9 cellular contexts compared by ENCODE assay signal in genomic region chr7:44377681-44378421, GRCh38. TPM values are rescaled to one million over a fixed set of nuclear protein-coding genes. Genes with fewer than 3 reads are reported as not detected.
DNase-seq lines count a peak whose midpoint lies in the region; ATAC-seq and TF ChIP-seq lines count a peak whose summit lies in the region.
"Had no signal": no experiment of that assay in that cellular context is flagged by ENCODE, and none has a peak within 500 bp of the region (broad histone marks: within the 10 kb centered on the region; RNA-seq: fewer than 3 reads in every experiment).

No MANE protein-coding gene starts in this region.

- H3K27ac Mint-ChIP-seq in MCF 10A (ENCODE audit: low read depth, unreplicated experiment): no peak overlapping the region
- H3K27ac Mint-ChIP-seq in stimulated activated naive B cell treated with anti-CD40 and anti-IgM and Interleukin-4, amounts not matched to agents 10 μg/mL and 1 μg/mL and 100 μg/mL, for 72 hours: peak overlapping the region; percentile 42

- ATAC-seq in HG02642 (IDR thresholded peaks at IDR 0.05; ENCODE audit: poor library complexity, unreplicated experiment) (peak; percentile 61), HG03439 (IDR thresholded peaks at IDR 0.05; ENCODE audit: unreplicated experiment) (no peak), esophagus mucosa (no peak)
- ATAC-seq in stimulated activated naive B cell treated with anti-CD40 and anti-IgM and Interleukin-4, amounts not matched to agents 10 μg/mL and 1 μg/mL and 100 μg/mL, for 72 hours (replicated peaks): peak; percentile 68 to 73

- H3K36me3 Mint-ChIP-seq in MCF 10A (ENCODE audit: insufficient read depth, unreplicated experiment): peaks cover 12% of the 10 kb centered on the region
- peaks cover 11 to 21% of the 10 kb centered on the region in 2 donors for H3K36me3 Mint-ChIP-seq in stimulated activated naive B cell treated with anti-CD40 and anti-IgM and Interleukin-4, amounts not matched to agents 10 μg/mL and 1 μg/mL and 100 μg/mL, for 72 hours

- H3K9me3 ChIP-seq in breast epithelium (no peaks in the 10 kb centered on the region), OCI-LY3 (ENCODE audit: insufficient read depth, low read length) (no peaks in the 10 kb centered on the region)
- H3K9me3 ChIP-seq: BLaER1 had no signal

- no peaks in the 10 kb centered on the region for H3K79me2 ChIP-seq in OCI-LY3 (ENCODE audit: low read length)

- H3K9ac ChIP-seq in OCI-LY3 (ENCODE audit: low read length): no peak overlapping the region
- H3K9ac ChIP-seq: BLaER1 had no signal

- H3K27me3 ChIP-seq in breast epithelium: no peaks in the 10 kb centered on the region
- no peaks in the 10 kb centered on the region for H3K27me3 ChIP-seq in OCI-LY3 (ENCODE audit: low read depth, low read length)
- H3K27me3 ChIP-seq: BLaER1 had no signal

- H3K4me1 ChIP-seq in breast epithelium: no peaks in the 10 kb centered on the region
- peaks cover 18% of the 10 kb centered on the region for H3K4me1 ChIP-seq in OCI-LY3 (ENCODE audit: low read length)
- H3K4me1 ChIP-seq: BLaER1 had no signal

- TF ChIP-seq POLR2A in breast epithelium (IDR thresholded peaks at IDR 0.05): no peak

- intact Hi-C loops in MCF 10A (cut with micrococcal nuclease) (no loop called here), breast epithelium (cut with DNase I; ENCODE audit: low total_unique reads) (no loop called here)

- CTCF ChIA-PET in MCF 10A (lab: Yijun Ruan, JAX): interaction anchor here (0.7 kb wide), 1 partner anchor 30 kb away, joined by 3 read pairs; no protein-coding TSS in a partner anchor

- H3K27me3 Mint-ChIP-seq in MCF 10A (ENCODE audit: insufficient read depth, unreplicated experiment): no peaks in the 10 kb centered on the region
- H3K27me3 Mint-ChIP-seq in stimulated activated naive B cell treated with anti-CD40 and anti-IgM and Interleukin-4, amounts not matched to agents 10 μg/mL and 1 μg/mL and 100 μg/mL, for 72 hours: peaks cover 0 to 4% of the 10 kb centered on the region in 2 donors

- no peak overlapping the region for H3K4me3 Mint-ChIP-seq in MCF 10A (ENCODE audit: unreplicated experiment)
- no peak overlapping the region for H3K4me3 Mint-ChIP-seq in stimulated activated naive B cell treated with anti-CD40 and anti-IgM and Interleukin-4, amounts not matched to agents 10 μg/mL and 1 μg/mL and 100 μg/mL, for 72 hours

- H3K4me2 ChIP-seq in OCI-LY3 (ENCODE audit: low read length): peak overlapping the region; percentile 54
- H3K4me2 ChIP-seq: BLaER1 had no signal

- TF ChIP-seq CTCF in MCF 10A (IDR thresholded peaks at IDR 0.05; ENCODE audit: unreplicated experiment): peak; percentile 11
- TF ChIP-seq CTCF in breast epithelium (IDR thresholded peaks at IDR 0.05): no peak
- TF ChIP-seq CTCF in OCI-LY3 (IDR thresholded peaks at IDR 0.05; ENCODE audit: low read depth, low read length): no peak

- BruUV-seq in MCF 10A (replicated peaks; lab: Mats Ljungman, UMichigan): no TSS peak

- H3K4me3 ChIP-seq in breast epithelium (no peak overlapping the region), OCI-LY3 (ENCODE audit: low read length) (no peak overlapping the region)
- H3K4me3 ChIP-seq: BLaER1 had no signal

- H2AFZ ChIP-seq in OCI-LY3 (ENCODE audit: low read depth, low read length): no peak overlapping the region

- POLR2A ChIA-PET in MCF 10A (lab: Yijun Ruan, JAX): interaction anchor here (0.6 kb wide), 1 partner anchor 63 kb away, joined by 3 read pairs; no protein-coding TSS in a partner anchor

- H4K20me1 ChIP-seq in OCI-LY3 (ENCODE audit: insufficient read depth, low read length): no peaks in the 10 kb centered on the region
- H4K20me1 ChIP-seq: BLaER1 had no signal

- H3K36me3 ChIP-seq in breast epithelium (no peaks in the 10 kb centered on the region), OCI-LY3 (replicated peaks; ENCODE audit: low read depth, low read length) (no peaks in the 10 kb centered on the region)

- H3K27ac ChIP-seq in breast epithelium: no peak overlapping the region
- H3K27ac ChIP-seq in OCI-LY3 (ENCODE audit: low read length): peak overlapping the region; percentile 32
- H3K27ac ChIP-seq: BLaER1 had no signal

- H3K9me3 Mint-ChIP-seq in MCF 10A (ENCODE audit: unreplicated experiment): no peaks in the 10 kb centered on the region
- no peaks in the 10 kb centered on the region for H3K9me3 Mint-ChIP-seq in stimulated activated naive B cell treated with anti-CD40 and anti-IgM and Interleukin-4, amounts not matched to agents 10 μg/mL and 1 μg/mL and 100 μg/mL, for 72 hours

- peaks cover 18% of the 10 kb centered on the region for H3K4me1 Mint-ChIP-seq in MCF 10A (ENCODE audit: insufficient read depth, unreplicated experiment)
- peaks cover 21 to 22% of the 10 kb centered on the region in 2 donors for H3K4me1 Mint-ChIP-seq in stimulated activated naive B cell treated with anti-CD40 and anti-IgM and Interleukin-4, amounts not matched to agents 10 μg/mL and 1 μg/mL and 100 μg/mL, for 72 hours

- DNase-seq in MCF 10A (ENCODE audit: unreplicated experiment) (peak; percentile 36), breast epithelium (ENCODE audit: low spot score in 2 of 2) (no peak)
- DNase-seq in stimulated activated naive B cell treated with anti-CD40 and anti-IgM and Interleukin-4, amounts not matched to agents 10 μg/mL and 1 μg/mL and 100 μg/mL, for 72 hours: no peak
- no peak for DNase-seq in activated naive CD4-positive, alpha-beta T cell treated with Interleukin-2 at 50 U/mL for 16 hours

RNA-seq across cellular contexts. Expression of gene CAMK2B, which starts 52.5 kb away (rescaled TPM):
- total RNA-seq in MCF 10A (2022): 0.54 and 1.8 TPM in 2 replicates
- total RNA-seq in breast epithelium: 1 to 10 TPM in 2 of 3 donors, not detected in 1; 2.0 to 9.2 TPM
- total RNA-seq in esophagus mucosa: 1.1 TPM

Comparison
In these comparisons a context has a peak if more than half of its experiments do, and no peak if none do; other contexts are left out.
1. ATAC-seq: peak in HG02642 (single experiment) and stimulated activated naive B cell treated with anti-CD40 and anti-IgM and Interleukin-4, amounts not matched to agents 10 μg/mL and 1 μg/mL and 100 μg/mL, for 72 hours (2 of 2); none in HG03439 (single experiment) and esophagus mucosa (single experiment).